Comparison of ENCODE assay signal across 16 cellular contexts in genomic region chr21:15837603-15838002, GRCh38.
DNase-seq lines count a peak whose midpoint lies in the region; ATAC-seq and TF ChIP-seq lines count a peak whose summit lies in the region.
"Had no signal": no experiment of that assay in that cellular context is flagged by ENCODE, and none has a peak within 500 bp of the region (broad histone marks: within the 10 kb centered on the region; RNA-seq: fewer than 3 reads in every experiment).

No MANE protein-coding gene starts in this region.

- no peak overlapping the region for H3K4me3 Mint-ChIP-seq in activated naive CD8-positive, alpha-beta T cell treated with anti-CD3 and anti-CD28 coated beads for 36 hours
- H3K4me3 Mint-ChIP-seq: nephron had no signal

- ATAC-seq in Right ventricle myocardium superior (ENCODE audit: poor library complexity) (peak; percentile 91), HG03095 (IDR thresholded peaks at IDR 0.05; ENCODE audit: unreplicated experiment) (no peak)
- ATAC-seq: body of pancreas, GM12878 had no signal

- H3K27me3 Mint-ChIP-seq in activated naive CD8-positive, alpha-beta T cell treated with anti-CD3 and anti-CD28 coated beads for 36 hours, result no peaks in the 10 kb centered on the region

- no peak overlapping the region for H3K4me3 ChIP-seq in foreskin fibroblast (ENCODE audit: low read depth in 1 of 2, low read length in 2 of 2)
- no peak overlapping the region for H3K4me3 ChIP-seq in muscle layer of colon (ENCODE audit: low read depth in 1 of 2, low read length in 2 of 2)
- H3K4me3 ChIP-seq: body of pancreas, GM12878, vagina had no signal

- no peaks in the 10 kb centered on the region for H3K27me3 ChIP-seq in muscle layer of colon (ENCODE audit: control insufficient read depth in 1 of 2, insufficient read depth in 2 of 2, low read length in 2 of 2)
- H3K27me3 ChIP-seq: body of pancreas, vagina had no signal

- H3K4me1 ChIP-seq in muscle layer of colon (ENCODE audit: insufficient read depth, low read length), result peaks cover 12% of the 10 kb centered on the region
- H3K4me1 ChIP-seq: body of pancreas had no signal

- TF ChIP-seq CTCF in foreskin fibroblast (IDR thresholded peaks at IDR 0.05; ENCODE audit: low read depth, low read length), result no peak

- H3K4me1 Mint-ChIP-seq in activated naive CD8-positive, alpha-beta T cell treated with anti-CD3 and anti-CD28 coated beads for 36 hours, result no peaks in the 10 kb centered on the region
- H3K4me1 Mint-ChIP-seq: nephron had no signal

- H3K9me3 ChIP-seq in muscle layer of colon (ENCODE audit: low read length), result no peaks in the 10 kb centered on the region
- H3K9me3 ChIP-seq: body of pancreas, vagina had no signal

- no peaks in the 10 kb centered on the region for H3K36me3 Mint-ChIP-seq in activated naive CD8-positive, alpha-beta T cell treated with anti-CD3 and anti-CD28 coated beads for 36 hours

- peak overlapping the region; percentile 44 for H3K27ac ChIP-seq in muscle layer of colon (ENCODE audit: low read depth, low read length)
- H3K27ac ChIP-seq: body of pancreas, vagina had no signal

- intact Hi-C loops in Right ventricle myocardium superior (cut with DNase I) (no loop called here), cardiac septum (cut with DNase I) (no loop called here)

- H3K9me3 Mint-ChIP-seq in activated naive CD8-positive, alpha-beta T cell treated with anti-CD3 and anti-CD28 coated beads for 36 hours, result no peaks in the 10 kb centered on the region
- H3K9me3 Mint-ChIP-seq: nephron had no signal

- H3K36me3 ChIP-seq in muscle layer of colon (ENCODE audit: insufficient read depth, low read length), result peaks cover 8% of the 10 kb centered on the region
- H3K36me3 ChIP-seq: vagina had no signal

- no peak overlapping the region for H3K27ac Mint-ChIP-seq in activated naive CD8-positive, alpha-beta T cell treated with anti-CD3 and anti-CD28 coated beads for 36 hours
- H3K27ac Mint-ChIP-seq: nephron had no signal

- H3K9ac ChIP-seq in muscle layer of colon (ENCODE audit: low read length), result no peak overlapping the region

- DNase-seq in Right ventricle myocardium superior (no peak), cardiac septum (ENCODE audit: low spot score) (no peak), foreskin fibroblast (peak; percentile 23 to 42), Ammon's horn (ENCODE audit: low spot score) (no peak)
- no peak for DNase-seq in stimulated activated CD4-positive, alpha-beta T cell treated with anti-CD3 and anti-CD28 coated beads, Interleukin-12 subunit alpha, Interleukin-12 subunit beta, amount 100 ng/mL, for 4 hours
- DNase-seq in activated naive CD8-positive, alpha-beta T cell treated with anti-CD3 and anti-CD28 coated beads for 36 hours, result no peak
- DNase-seq: activated CD4-positive, CD25-positive, alpha-beta regulatory T cell treated with anti-CD3 and anti-CD28 coated beads, Interleukin-2, amount 50 U/mL, for 72 hours; activated T-cell treated with anti-CD3 and anti-CD28 coated beads, Interleukin-2, amount 50 U/mL, for 48 hours; body of pancreas; DMS53; NCI-H2171 treated with DMSO at 0.1 percent for 48 hours had no signal

Comparison
In these comparisons a context has a peak if more than half of its experiments do, and no peak if none do; other contexts are left out.
1. DNase-seq: peak in foreskin fibroblast (2 of 2); none in Right ventricle myocardium superior (single experiment), cardiac septum (single experiment), stimulated activated CD4-positive, alpha-beta T cell treated with anti-CD3 and anti-CD28 coated beads, Interleukin-12 subunit alpha, Interleukin-12 subunit beta, amount 100 ng/mL, for 4 hours (single experiment), Ammon's horn (single experiment) and activated naive CD8-positive, alpha-beta T cell treated with anti-CD3 and anti-CD28 coated beads for 36 hours (single experiment).